Comparison of ENCODE assay signal across 31 cellular contexts in genomic region chr21:42148584-42148983, GRCh38.
"Had no signal": no experiment of that assay in that cellular context is flagged by ENCODE, and none has a peak within 500 bp of the region (broad histone marks: within the 10 kb centered on the region; RNA-seq: fewer than 3 reads in every experiment).

No MANE protein-coding gene starts in this region.

- H3K4me3 ChIP-seq: adrenal gland, body of pancreas, breast epithelium, Peyer's patch, SJSA1 had no signal

- H3K27ac Mint-ChIP-seq: activated B cell treated with CpG ODN at 0.5 μM for 24 hours; activated CD4-positive, alpha-beta memory T cell treated with anti-CD3 and anti-CD28 coated beads for 36 hours; activated T-cell treated with anti-CD3 and anti-CD28 coated beads, Interleukin-2, amount 50 U/mL, for 72 hours; T-helper 1 cell treated with Interleukin-12 subunit alpha and Interleukin-12 subunit beta and Interleukin-4 antibody, amounts not matched to agents 30 μg/mL and 1 μg/mL, for 36 hours; T-helper 2 cell treated with Interferon-gamma antibody and Interleukin-4, amounts not matched to agents 5 μg/mL and 100 μg/mL, for 36 hours had no signal

- H3K4me1 ChIP-seq: adrenal gland, breast epithelium had no signal

- ATAC-seq: activated T-helper 17 cell treated with anti-CD3 and anti-CD28 coated beads, Interleukin-2, amount 50 U/mL, for 72 hours; body of pancreas; PC-3 had no signal

- H3K4me3 Mint-ChIP-seq: activated B cell treated with CpG ODN at 0.5 μM for 24 hours; activated CD4-positive, alpha-beta memory T cell treated with anti-CD3 and anti-CD28 coated beads for 36 hours; activated T-cell treated with anti-CD3 and anti-CD28 coated beads, Interleukin-2, amount 50 U/mL, for 72 hours; activated T-helper 17 cell treated with anti-CD3 and anti-CD28 coated beads, Interleukin-2, amount 50 U/mL, for 72 hours; T-helper 1 cell treated with Interleukin-12 subunit alpha and Interleukin-12 subunit beta and Interleukin-4 antibody, amounts not matched to agents 30 μg/mL and 1 μg/mL, for 36 hours; T-helper 2 cell treated with Interferon-gamma antibody and Interleukin-4, amounts not matched to agents 5 μg/mL and 100 μg/mL, for 36 hours had no signal

- H3K27ac ChIP-seq: adrenal gland, body of pancreas, breast epithelium, KMS-11, Peyer's patch, SJSA1 had no signal

- H3K27me3 Mint-ChIP-seq: activated CD4-positive, alpha-beta memory T cell treated with anti-CD3 and anti-CD28 coated beads for 36 hours; activated T-helper 17 cell treated with anti-CD3 and anti-CD28 coated beads, Interleukin-2, amount 50 U/mL, for 72 hours had no signal

- H3K27me3 ChIP-seq: adrenal gland, body of pancreas, breast epithelium, Peyer's patch, SJSA1 had no signal

- FAIRE-seq: astrocyte, TTC549 had no signal

- H3K9me3 ChIP-seq: adrenal gland, body of pancreas, breast epithelium, Peyer's patch, SJSA1, SK-N-SH had no signal

- DNase-seq: activated B cell treated with CpG ODN at 0.5 μM for 24 hours; activated CD4-positive, alpha-beta memory T cell treated with anti-CD3 and anti-CD28 coated beads for 36 hours; activated CD4-positive, alpha-beta T cell treated with anti-CD3 and anti-CD28 coated beads for 4 hours; activated CD4-positive, alpha-beta T cell treated with anti-CD3 and anti-CD28 coated beads, Interleukin-2, amount 50 U/mL, for 1 hour; activated CD4-positive, CD25-positive, alpha-beta regulatory T cell treated with anti-CD3 and anti-CD28 coated beads, Interleukin-2, amount 50 U/mL, for 72 hours; activated gamma-delta T cell treated with Interleukin-2 at 50 U/mL for 16 hours; activated naive CD4-positive, alpha-beta T cell treated with anti-CD3 and anti-CD28 coated beads, Interleukin-2, amount 50 U/mL, for 16 hours; activated T-cell treated with anti-CD3 and anti-CD28 coated beads, Interleukin-2, amount 50 U/mL, for 72 hours; body of pancreas; MM.1S; MV-4-11; NCI-H1092; NCI-H1694 treated with DMSO at 0.1 percent for 48 hours; NCI-H2029; NCI-H526; NCI-H748 treated with DMSO at 0.1 percent for 48 hours; NK-92 treated with Interleukin-12 subunit alpha and Interleukin-12 subunit beta, amount 100 ng/mL, for 24 hours; PC-3; RPMI8226; SHP77 treated with DMSO at 0.1 percent for 48 hours; SK-N-SH had no signal

- H3K9me3 Mint-ChIP-seq: activated B cell treated with CpG ODN at 0.5 μM for 24 hours; activated CD4-positive, alpha-beta memory T cell treated with anti-CD3 and anti-CD28 coated beads for 36 hours; activated T-cell treated with anti-CD3 and anti-CD28 coated beads, Interleukin-2, amount 50 U/mL, for 72 hours; activated T-helper 17 cell treated with anti-CD3 and anti-CD28 coated beads, Interleukin-2, amount 50 U/mL, for 72 hours; T-helper 1 cell treated with Interleukin-12 subunit alpha and Interleukin-12 subunit beta and Interleukin-4 antibody, amounts not matched to agents 30 μg/mL and 1 μg/mL, for 36 hours; T-helper 2 cell treated with Interferon-gamma antibody and Interleukin-4, amounts not matched to agents 5 μg/mL and 100 μg/mL, for 36 hours had no signal

- H3K36me3 Mint-ChIP-seq: activated CD4-positive, alpha-beta memory T cell treated with anti-CD3 and anti-CD28 coated beads for 36 hours had no signal

- H3K9ac ChIP-seq: KMS-11, SK-N-SH had no signal

- H3K4me2 ChIP-seq: KMS-11, SK-N-SH had no signal

- H3K36me3 ChIP-seq: adrenal gland, breast epithelium, Peyer's patch, SJSA1 had no signal
